In genomic region chr7:141562543-141562942, GRCh38 we compare ENCODE assay signal across 16 cellular contexts. TPM values are rescaled to one million over a fixed set of nuclear protein-coding genes. Genes with fewer than 3 reads are reported as not detected.
DNase-seq lines count a peak whose midpoint lies in the region; ATAC-seq and TF ChIP-seq lines count a peak whose summit lies in the region.
"Had no signal": no experiment of that assay in that cellular context is flagged by ENCODE, and none has a peak within 500 bp of the region (broad histone marks: within the 10 kb centered on the region; RNA-seq: fewer than 3 reads in every experiment).

No MANE protein-coding gene starts in this region.

- peak overlapping the region; percentile 61 for H3K27ac Mint-ChIP-seq in activated CD4-positive, alpha-beta T cell treated with anti-CD3 and anti-CD28 coated beads, Interleukin-2, amount 10 ng/mL, durations not matched to agents 24 days and 14 days
- peak overlapping the region; percentile 95 for H3K27ac Mint-ChIP-seq in activated naive CD8-positive, alpha-beta T cell treated with anti-CD3 and anti-CD28 coated beads, Interleukin-2, amount 50 U/mL, for 24 hours

- H3K4me1 Mint-ChIP-seq in activated CD4-positive, alpha-beta T cell treated with anti-CD3 and anti-CD28 coated beads, Interleukin-2, amount 10 ng/mL, durations not matched to agents 24 days and 14 days, result peaks cover 69% of the 10 kb centered on the region
- H3K4me1 Mint-ChIP-seq in activated naive CD8-positive, alpha-beta T cell treated with anti-CD3 and anti-CD28 coated beads, Interleukin-2, amount 50 U/mL, for 24 hours, result peaks cover 92% of the 10 kb centered on the region

- DNase-seq in activated CD4-positive, alpha-beta T cell treated with anti-CD3 and anti-CD28 coated beads, Interleukin-2, amount 10 ng/mL, durations not matched to agents 24 days and 14 days, result no peak
- no peak for DNase-seq in activated CD4-positive, alpha-beta T cell treated with anti-CD3 and anti-CD28 coated beads for 48 hours
- DNase-seq in activated naive CD8-positive, alpha-beta T cell treated with anti-CD3 and anti-CD28 coated beads, Interleukin-2, amount 50 U/mL, for 24 hours, result no peak
- DNase-seq in heart left ventricle (peak in 4 of 5 donors; percentile 17 to 50 (median 37)), NCI-H345 (lab: John Stamatoyannopoulos, UW) (no peak), mucosa of descending colon (no peak)
- DNase-seq: COR-L47, DMS153, EL, Karpas-422, NCI-H1417 treated with DMSO at 0.1 percent for 48 hours, NCI-H2081, NCI-H524 treated with DMSO at 0.1 percent for 48 hours, SJCRH30 had no signal

- peaks cover 0 to 12% (median 6%) of the 10 kb centered on the region in 12 donors for H3K9me3 ChIP-seq in heart left ventricle
- H3K9me3 ChIP-seq in skeletal muscle tissue (ENCODE audit: control insufficient read depth in 3 of 3, low read length in 3 of 3), result no peaks in the 10 kb centered on the region
- H3K9me3 ChIP-seq in mucosa of descending colon, result peaks cover 7% of the 10 kb centered on the region
- H3K9me3 ChIP-seq: SJCRH30 had no signal

- H3K4me3 ChIP-seq in heart left ventricle, result no peak overlapping the region
- H3K4me3 ChIP-seq in skeletal muscle tissue (ENCODE audit: low read length in 3 of 3), result no peak overlapping the region
- H3K4me3 ChIP-seq in mucosa of descending colon, result no peak overlapping the region
- H3K4me3 ChIP-seq: SJCRH30 had no signal

- H3K4me3 Mint-ChIP-seq in activated CD4-positive, alpha-beta T cell treated with anti-CD3 and anti-CD28 coated beads, Interleukin-2, amount 10 ng/mL, durations not matched to agents 24 days and 14 days, result no peak overlapping the region
- H3K4me3 Mint-ChIP-seq in activated naive CD8-positive, alpha-beta T cell treated with anti-CD3 and anti-CD28 coated beads, Interleukin-2, amount 50 U/mL, for 24 hours, result no peak overlapping the region

- WGBS in heart left ventricle, 4 donors, result 50 to 80% (median 61%) methylated on average over 5 of the region's 5 CpGs

- H3K36me3 Mint-ChIP-seq in activated CD4-positive, alpha-beta T cell treated with anti-CD3 and anti-CD28 coated beads, Interleukin-2, amount 10 ng/mL, durations not matched to agents 24 days and 14 days (ENCODE audit: low read depth), result peaks cover 98% of the 10 kb centered on the region
- peaks cover 94% of the 10 kb centered on the region for H3K36me3 Mint-ChIP-seq in activated naive CD8-positive, alpha-beta T cell treated with anti-CD3 and anti-CD28 coated beads, Interleukin-2, amount 50 U/mL, for 24 hours (ENCODE audit: low read depth)

- no peaks in the 10 kb centered on the region for H3K27me3 Mint-ChIP-seq in activated CD4-positive, alpha-beta T cell treated with anti-CD3 and anti-CD28 coated beads, Interleukin-2, amount 10 ng/mL, durations not matched to agents 24 days and 14 days
- H3K27me3 Mint-ChIP-seq in activated naive CD8-positive, alpha-beta T cell treated with anti-CD3 and anti-CD28 coated beads, Interleukin-2, amount 50 U/mL, for 24 hours, result no peaks in the 10 kb centered on the region

- TF ChIP-seq CTCF in heart left ventricle (IDR thresholded peaks at IDR 0.05) (no peak), mucosa of descending colon (IDR thresholded peaks at IDR 0.05) (no peak)

- H3K27ac ChIP-seq in heart left ventricle, result peak overlapping the region in 11 of 12 donors; percentile 33 to 76 (median 63)
- peak overlapping the region; percentile 38 for H3K27ac ChIP-seq in skeletal muscle tissue (ENCODE audit: low read depth, low read length)
- H3K27ac ChIP-seq: SJCRH30 had no signal

- intact Hi-C loops in activated CD4-positive, alpha-beta T cell treated with anti-CD3 and anti-CD28 coated beads, Interleukin-2, amount 10 ng/mL, durations not matched to agents 24 days and 14 days (cut with micrococcal nuclease), result no loop called here
- intact Hi-C loops in heart left ventricle (cut with DNase I), result loop anchor here in 1 of 10 donors (5.0 kb wide), 1 partner anchor 85 kb away; no protein-coding TSS in a partner anchor
- intact Hi-C loops in mucosa of descending colon (cut with DNase I, micrococcal nuclease), result no loop called here

- H3K9ac ChIP-seq in skeletal muscle tissue (ENCODE audit: low read depth in 1 of 3, low read length in 3 of 3), result no peak overlapping the region

- no peaks in the 10 kb centered on the region for H3K27me3 ChIP-seq in heart left ventricle
- H3K27me3 ChIP-seq in skeletal muscle tissue (ENCODE audit: control insufficient read depth in 3 of 3, insufficient read depth in 3 of 3, low read length in 3 of 3), result no peaks in the 10 kb centered on the region
- H3K27me3 ChIP-seq: SJCRH30 had no signal

- H3K4me1 ChIP-seq in heart left ventricle, result peaks cover 0 to 31% (median 8%) of the 10 kb centered on the region in 12 donors
- H3K4me1 ChIP-seq in skeletal muscle tissue (ENCODE audit: control insufficient read depth in 3 of 3, insufficient read depth in 3 of 3, low read length in 3 of 3), result peaks cover 0 to 11% (median 4%) of the 10 kb centered on the region in 3 donors
- no peaks in the 10 kb centered on the region for H3K4me1 ChIP-seq in mucosa of descending colon (ENCODE audit: low read depth)

- ATAC-seq in activated naive CD8-positive, alpha-beta T cell treated with anti-CD3 and anti-CD28 coated beads, Interleukin-2, amount 50 U/mL, for 24 hours, result no peak
- ATAC-seq in heart left ventricle (peak; percentile 72 to 85 (median 82)), HG02973 (IDR thresholded peaks at IDR 0.05; ENCODE audit: unreplicated experiment) (no peak), mucosa of descending colon (no peak)

- H3K9me3 Mint-ChIP-seq in activated CD4-positive, alpha-beta T cell treated with anti-CD3 and anti-CD28 coated beads, Interleukin-2, amount 10 ng/mL, durations not matched to agents 24 days and 14 days, result peaks cover 37% of the 10 kb centered on the region
- H3K9me3 Mint-ChIP-seq in activated naive CD8-positive, alpha-beta T cell treated with anti-CD3 and anti-CD28 coated beads, Interleukin-2, amount 50 U/mL, for 24 hours, result peaks cover 22% of the 10 kb centered on the region

- H3K36me3 ChIP-seq in heart left ventricle, result peaks cover 0 to 49% (median 16%) of the 10 kb centered on the region in 9 donors
- H3K36me3 ChIP-seq in skeletal muscle tissue (ENCODE audit: control insufficient read depth in 3 of 3, insufficient read depth in 3 of 3, low read length in 3 of 3), result peaks cover 0 to 3% (median 0%) of the 10 kb centered on the region in 3 donors
- H3K36me3 ChIP-seq in mucosa of descending colon (ENCODE audit: low read depth), result no peaks in the 10 kb centered on the region

- TF ChIP-seq POLR2A in heart left ventricle (IDR thresholded peaks at IDR 0.05), result no peak

RNA-seq across cellular contexts. Expression of gene AGK, which starts 11.3 kb away (rescaled TPM):
- 146 and 151 TPM in 2 replicates for total RNA-seq in activated CD4-positive, alpha-beta T cell treated with anti-CD3 and anti-CD28 coated beads, Interleukin-2, amount 10 ng/mL, durations not matched to agents 24 days and 14 days
- total RNA-seq in heart left ventricle, result 10 to 100 TPM; 30.6 to 49.8 (median 41.3) TPM
- polyA plus RNA-seq in heart left ventricle, result 10 to 100 TPM; 21.4 to 28.2 TPM
- total RNA-seq in skeletal muscle tissue, result 18.8 TPM
- total RNA-seq in mucosa of descending colon, result 10 to 100 TPM; 16.7 to 20.7 (median 17.6) TPM

Comparison
In these comparisons a context has a peak if more than half of its experiments do, and no peak if none do; other contexts are left out.
1. DNase-seq: peak in heart left ventricle (4 of 5); none in activated CD4-positive, alpha-beta T cell treated with anti-CD3 and anti-CD28 coated beads, Interleukin-2, amount 10 ng/mL, durations not matched to agents 24 days and 14 days (single experiment), activated CD4-positive, alpha-beta T cell treated with anti-CD3 and anti-CD28 coated beads for 48 hours (single experiment), activated naive CD8-positive, alpha-beta T cell treated with anti-CD3 and anti-CD28 coated beads, Interleukin-2, amount 50 U/mL, for 24 hours (single experiment), NCI-H345 (single experiment) and mucosa of descending colon (0 of 3).
2. ATAC-seq: peak in heart left ventricle (4 of 4); none in activated naive CD8-positive, alpha-beta T cell treated with anti-CD3 and anti-CD28 coated beads, Interleukin-2, amount 50 U/mL, for 24 hours (single experiment), HG02973 (single experiment) and mucosa of descending colon (single experiment).